Comparison of ENCODE assay signal across 15 cellular contexts in genomic region chr5:56099346-56099745, GRCh38.
DNase-seq lines count a peak whose midpoint lies in the region; ATAC-seq and TF ChIP-seq lines count a peak whose summit lies in the region.
"Had no signal": no experiment of that assay in that cellular context is flagged by ENCODE, and none has a peak within 500 bp of the region (broad histone marks: within the 10 kb centered on the region; RNA-seq: fewer than 3 reads in every experiment).

No MANE protein-coding gene starts in this region.

- H3K36me3 ChIP-seq in GM23248 (ENCODE audit: low read depth) (no peaks in the 10 kb centered on the region), WERI-Rb-1 (no peaks in the 10 kb centered on the region)

- H3K27me3 ChIP-seq in GM23248 (replicated peaks; ENCODE audit: insufficient read depth): no peaks in the 10 kb centered on the region
- H3K27me3 ChIP-seq in WERI-Rb-1 (ENCODE audit: insufficient read depth, low read depth, severe bottlenecking): no peaks in the 10 kb centered on the region

- H3K4me3 ChIP-seq in AG10803 (ENCODE audit: low read length) (no peak overlapping the region), GM23248 (no peak overlapping the region), choroid plexus epithelial cell (ENCODE audit: low read depth, low read length) (no peak overlapping the region), WERI-Rb-1 (ENCODE audit: low read depth, low read length) (no peak overlapping the region)
- H3K4me3 ChIP-seq: PC-9 had no signal

- DNase-seq in AG10803 (ENCODE audit: low read depth) (peak; percentile 97), GM23248 (peak; percentile 77), choroid plexus epithelial cell (ENCODE audit: low read depth) (peak; percentile 87), myocyte (ENCODE audit: low read depth) (peak; percentile 72), WERI-Rb-1 (no peak), RKO (ENCODE audit: low spot score) (no peak)
- no peak for DNase-seq in activated CD4-positive, alpha-beta T cell treated with anti-CD3 and anti-CD28 coated beads, Interleukin-2, amount 50 U/mL, for 4 hours
- DNase-seq: activated T-cell treated with anti-CD3 and anti-CD28 coated beads for 4 hours; occipital lobe; PC-9; stimulated activated CD4-positive, alpha-beta T cell treated with anti-CD3 and anti-CD28 coated beads, Interleukin-1b, Interleukin-23, amount 100 ng/mL, for 48 hours; stimulated activated naive B cell treated with anti-CD40 and anti-IgM and Interleukin-4, amounts not matched to agents 10 μg/mL and 1 μg/mL and 100 μg/mL, for 72 hours had no signal

- no peaks in the 10 kb centered on the region for H4K20me1 ChIP-seq in GM23248 (ENCODE audit: insufficient read depth)

- no peaks in the 10 kb centered on the region for H3K9me2 ChIP-seq in GM23248 (ENCODE audit: insufficient read depth)

- H3F3A ChIP-seq in GM23248 (ENCODE audit: insufficient read depth): peaks cover 20% of the 10 kb centered on the region; the same call in 1 of the 2 replicates

- no peak for TF ChIP-seq CTCF in AG10803 (conservative IDR thresholded peaks at IDR 0.05; ENCODE audit: low read length)
- TF ChIP-seq CTCF in choroid plexus epithelial cell (conservative IDR thresholded peaks at IDR 0.05; ENCODE audit: low read depth, low read length): no peak
- TF ChIP-seq CTCF in WERI-Rb-1 (IDR thresholded peaks at IDR 0.05; ENCODE audit: low read depth, low read length): no peak

- no peaks in the 10 kb centered on the region for H3K79me2 ChIP-seq in GM23248 (ENCODE audit: insufficient read depth)

- WGBS in GM23248 (ENCODE audit: low coverage in 1 of 2, low lambda C conversion rate in 2 of 2, missing lambda C conversion rate in 2 of 2), 2 experiments: 12 to 22% methylated on average over 2 of the region's 2 CpGs

- in situ Hi-C loops in GM23248 (cut with MboI): no loop called here

- no peak overlapping the region for H2AFZ ChIP-seq in GM23248
- H2AFZ ChIP-seq: PC-9 had no signal

- H3K4me2 ChIP-seq in GM23248 (ENCODE audit: unreplicated experiment): peak overlapping the region; percentile 18
- H3K4me2 ChIP-seq: KMS-11, PC-9 had no signal

- no peak for ATAC-seq in HG03469 (IDR thresholded peaks at IDR 0.05; ENCODE audit: unreplicated experiment)
- ATAC-seq: HCT116; stimulated activated naive B cell treated with anti-CD40 and anti-IgM and Interleukin-4, amounts not matched to agents 10 μg/mL and 1 μg/mL and 100 μg/mL, for 72 hours had no signal

- H3K4me1 ChIP-seq in GM23248 (ENCODE audit: insufficient read depth): peaks cover 16% of the 10 kb centered on the region

- H3K27ac ChIP-seq in GM23248 (peak overlapping the region; percentile 24), WERI-Rb-1 (no peak overlapping the region)
- H3K27ac ChIP-seq: KMS-11, PC-9 had no signal

- H3K9me3 ChIP-seq in GM23248 (ENCODE audit: low read depth) (no peaks in the 10 kb centered on the region), WERI-Rb-1 (ENCODE audit: severe bottlenecking) (no peaks in the 10 kb centered on the region)

- H3K9ac ChIP-seq in GM23248: no peak overlapping the region
- H3K9ac ChIP-seq: KMS-11 had no signal

Comparison
In these comparisons a context has a peak if more than half of its experiments do, and no peak if none do; other contexts are left out.
1. DNase-seq: peak in AG10803 (single experiment), GM23248 (single experiment), choroid plexus epithelial cell (single experiment) and myocyte (single experiment); none in WERI-Rb-1 (single experiment), RKO (single experiment) and activated CD4-positive, alpha-beta T cell treated with anti-CD3 and anti-CD28 coated beads, Interleukin-2, amount 50 U/mL, for 4 hours (0 of 2).